Comparison of ENCODE assay signal across 2 cellular contexts in genomic region chr16:9046667-9047055, GRCh38.
TF ChIP-seq lines count a peak whose summit lies in the region.

No MANE protein-coding gene starts in this region.

TF ChIP-seq in HepG2, 621 proteins besides CTCF, POLR2A, EP300 and RAD21:
- TF ChIP-seq ZNF280D (CRISPR knock-in tag; IDR thresholded peaks at IDR 0.05), result peak; percentile 83; the same call in 1 of the 2 replicates
- peak; percentile 82; the same call in 1 of the 2 replicates for TF ChIP-seq ZNF768 (CRISPR knock-in tag; IDR thresholded peaks at IDR 0.05)
- no peak for TF ChIP-seq SAFB2 (CRISPR knock-in tag; IDR thresholded peaks at IDR 0.05; ENCODE audit: borderline replicate concordance, low read depth)

TF ChIP-seq in K562, 482 proteins besides CTCF, POLR2A, EP300 and RAD21:
- TF ChIP-seq TRIM25 (IDR thresholded peaks at IDR 0.05; ENCODE audit: borderline replicate concordance) (no peak), POLR2G (IDR thresholded peaks at IDR 0.05; ENCODE audit: low read depth, low read length) (0 out of 2 replicates have a peak, but pooled peaks have one; percentile 20), RBM39 (optimal IDR thresholded peaks at IDR 0.05; ENCODE audit: low read depth, low read length) (no peak), ASH1L (IDR thresholded peaks at IDR 0.05; ENCODE audit: borderline replicate concordance, low read depth, partially characterized antibody) (no peak), RBM25 (IDR thresholded peaks at IDR 0.05; ENCODE audit: low read depth, low read length, severe bottlenecking) (peak; percentile 93), RFX7 (CRISPR knock-in tag; IDR thresholded peaks at IDR 0.05) (no peak), RCOR1 (IDR thresholded peaks at IDR 0.05; ENCODE audit: borderline replicate concordance in 1 of 2, low read depth in 2 of 2, low read length in 2 of 2) (0 out of 4 replicates have a peak, but pooled peaks of 1 of the 2 experiments have one; percentile 14), ZFP36 (IDR thresholded peaks at IDR 0.05; ENCODE audit: low read depth, low read length, partially characterized antibody) (peak; percentile 47), KDM1A (IDR thresholded peaks at IDR 0.05) (peak; percentile 31 to 45; a peak in 1 of 4 replicates), NR2F6 (CRISPR knock-in tag; IDR thresholded peaks at IDR 0.05) (no peak), HDAC2 (IDR thresholded peaks at IDR 0.05) (0 out of 2 replicates have a peak, but pooled peaks have one; percentile 25), CHCHD3 (CRISPR knock-in tag; IDR thresholded peaks at IDR 0.05) (no peak), SMARCA5 (IDR thresholded peaks at IDR 0.05) (peak; percentile 61; the same call in 1 of the 2 replicates), PML (IDR thresholded peaks at IDR 0.05; ENCODE audit: low read length) (no peak), TRIM28 (IDR thresholded peaks at IDR 0.05) (peak; percentile 57; the same call in 1 of the 2 replicates), CBX5 (IDR thresholded peaks at IDR 0.05; ENCODE audit: borderline replicate concordance, low read depth) (no peak), NR4A1 (CRISPR knock-in tag; IDR thresholded peaks at IDR 0.05) (no peak), NR4A1 (tag; IDR thresholded peaks at IDR 0.05) (no peak), CGGBP1 (CRISPR knock-in tag; IDR thresholded peaks at IDR 0.05) (no peak), NCOR1 (IDR thresholded peaks at IDR 0.05) (no peak), MTA1 (IDR thresholded peaks at IDR 0.05; ENCODE audit: borderline replicate concordance) (no peak), GATA2 (CRISPR knock-in tag; IDR thresholded peaks at IDR 0.05) (no peak), CXXC5 (CRISPR knock-in tag; IDR thresholded peaks at IDR 0.05) (no peak), BCOR (IDR thresholded peaks at IDR 0.05) (peak; percentile 74), NFE2 (IDR thresholded peaks at IDR 0.05; ENCODE audit: low read depth) (no peak), EHMT2 (IDR thresholded peaks at IDR 0.05) (no peak)
- TF ChIP-seq, protein P1, sequence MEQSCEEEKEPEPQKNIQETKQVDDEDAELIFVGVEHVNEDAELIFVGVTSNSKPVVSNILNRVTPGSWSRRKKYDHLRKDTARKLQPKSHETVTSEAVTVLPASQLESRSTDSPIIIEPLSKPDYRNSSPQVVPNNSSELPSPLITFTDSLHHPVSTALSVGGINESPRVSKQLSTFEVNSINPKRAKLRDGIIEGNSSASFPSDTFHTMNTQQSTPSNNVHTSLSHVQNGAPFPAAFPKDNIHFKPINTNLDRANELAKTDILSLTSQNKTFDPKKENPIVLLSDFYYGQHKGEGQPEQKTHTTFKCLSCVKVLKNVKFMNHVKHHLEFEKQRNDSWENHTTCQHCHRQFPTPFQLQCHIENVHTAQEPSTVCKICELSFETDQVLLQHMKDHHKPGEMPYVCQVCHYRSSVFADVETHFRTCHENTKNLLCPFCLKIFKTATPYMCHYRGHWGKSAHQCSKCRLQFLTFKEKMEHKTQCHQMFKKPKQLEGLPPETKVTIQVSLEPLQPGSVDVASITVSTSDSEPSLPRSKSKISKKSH (CRISPR knock-in tag; IDR thresholded peaks at IDR 0.05), result no peak
